1 cellular context compared by ENCODE assay signal in the genomic region with DNA sequence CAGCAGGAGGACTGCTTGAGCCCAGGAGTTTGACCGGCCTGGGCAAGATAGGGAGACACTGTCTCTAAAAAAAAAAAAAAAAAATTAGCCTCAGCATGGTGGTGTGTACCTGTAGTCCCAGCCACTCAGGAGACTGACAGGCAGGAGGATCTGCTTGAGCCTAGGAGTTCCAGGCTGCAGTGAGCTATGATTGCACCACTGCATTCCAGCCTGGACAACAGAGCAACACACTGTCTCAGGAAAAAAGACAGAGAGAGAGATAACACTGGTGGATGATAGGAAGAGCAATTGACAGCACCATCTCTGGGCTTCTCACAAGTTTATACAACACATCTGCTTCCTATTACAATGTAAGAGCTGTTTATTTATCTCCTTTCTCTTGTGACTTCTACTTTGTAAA.
TF ChIP-seq lines count a peak whose summit lies in the region.

No MANE protein-coding gene starts in this region.

TF ChIP-seq in HepG2, 621 proteins besides CTCF, POLR2A, EP300 and RAD21 (continues in another document):
- no peak for TF ChIP-seq STAG1 (CRISPR knock-in tag; IDR thresholded peaks at IDR 0.05)
- no peak for TF ChIP-seq POLR2AphosphoS2 (IDR thresholded peaks at IDR 0.05; ENCODE audit: low read depth, low read length)
- no peak for TF ChIP-seq MAZ (IDR thresholded peaks at IDR 0.05; ENCODE audit: borderline replicate concordance, low read depth, low read length)
- no peak for TF ChIP-seq MAZ (CRISPR knock-in tag; IDR thresholded peaks at IDR 0.05; ENCODE audit: low read depth)
- TF ChIP-seq SOX13 (IDR thresholded peaks at IDR 0.05) = no peak
- peak in 1 of 2 experiments; percentile 58; a peak in 2 of 4 replicates for TF ChIP-seq SOX13 (CRISPR knock-in tag; conservative IDR thresholded peaks at IDR 0.05 in 1 of 2, IDR thresholded peaks at IDR 0.05 in 1 of 2)
- TF ChIP-seq, protein P1, sequence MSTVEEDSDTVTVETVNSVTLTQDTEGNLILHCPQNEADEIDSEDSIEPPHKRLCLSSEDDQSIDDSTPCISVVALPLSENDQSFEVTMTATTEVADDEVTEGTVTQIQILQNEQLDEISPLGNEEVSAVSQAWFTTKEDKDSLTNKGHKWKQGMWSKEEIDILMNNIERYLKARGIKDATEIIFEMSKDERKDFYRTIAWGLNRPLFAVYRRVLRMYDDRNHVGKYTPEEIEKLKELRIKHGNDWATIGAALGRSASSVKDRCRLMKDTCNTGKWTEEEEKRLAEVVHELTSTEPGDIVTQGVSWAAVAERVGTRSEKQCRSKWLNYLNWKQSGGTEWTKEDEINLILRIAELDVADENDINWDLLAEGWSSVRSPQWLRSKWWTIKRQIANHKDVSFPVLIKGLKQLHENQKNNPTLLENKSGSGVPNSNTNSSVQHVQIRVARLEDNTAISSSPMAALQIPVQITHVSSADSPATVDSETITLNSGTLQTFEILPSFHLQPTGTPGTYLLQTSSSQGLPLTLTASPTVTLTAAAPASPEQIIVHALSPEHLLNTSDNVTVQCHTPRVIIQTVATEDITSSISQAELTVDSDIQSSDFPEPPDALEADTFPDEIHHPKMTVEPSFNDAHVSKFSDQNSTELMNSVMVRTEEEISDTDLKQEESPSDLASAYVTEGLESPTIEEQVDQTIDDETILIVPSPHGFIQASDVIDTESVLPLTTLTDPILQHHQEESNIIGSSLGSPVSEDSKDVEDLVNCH (CRISPR knock-in tag; IDR thresholded peaks at IDR 0.05) = no peak
- 0 out of 2 replicates have a peak, but pooled peaks have one; percentile 44 for TF ChIP-seq MIXL1 (CRISPR knock-in tag; IDR thresholded peaks at IDR 0.05)
- TF ChIP-seq, protein P2, sequence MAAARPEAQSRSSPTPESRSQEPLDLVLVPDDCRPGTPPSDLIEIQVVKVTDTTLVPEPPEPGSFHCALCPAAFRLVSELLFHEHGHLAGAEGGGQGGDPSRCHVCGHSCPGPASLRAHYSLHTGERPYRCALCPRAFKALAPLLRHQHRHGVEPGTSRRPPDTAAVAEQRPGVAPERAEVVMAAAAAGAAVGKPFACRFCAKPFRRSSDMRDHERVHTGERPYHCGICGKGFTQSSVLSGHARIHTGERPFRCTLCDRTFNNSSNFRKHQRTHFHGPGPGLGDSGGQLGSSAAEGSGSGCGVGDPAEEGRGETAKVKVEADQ (CRISPR knock-in tag; IDR thresholded peaks at IDR 0.05; ENCODE audit: borderline replicate concordance) = no peak
- TF ChIP-seq ZNF709 (CRISPR knock-in tag; IDR thresholded peaks at IDR 0.05) = no peak
- TF ChIP-seq, protein P3, sequence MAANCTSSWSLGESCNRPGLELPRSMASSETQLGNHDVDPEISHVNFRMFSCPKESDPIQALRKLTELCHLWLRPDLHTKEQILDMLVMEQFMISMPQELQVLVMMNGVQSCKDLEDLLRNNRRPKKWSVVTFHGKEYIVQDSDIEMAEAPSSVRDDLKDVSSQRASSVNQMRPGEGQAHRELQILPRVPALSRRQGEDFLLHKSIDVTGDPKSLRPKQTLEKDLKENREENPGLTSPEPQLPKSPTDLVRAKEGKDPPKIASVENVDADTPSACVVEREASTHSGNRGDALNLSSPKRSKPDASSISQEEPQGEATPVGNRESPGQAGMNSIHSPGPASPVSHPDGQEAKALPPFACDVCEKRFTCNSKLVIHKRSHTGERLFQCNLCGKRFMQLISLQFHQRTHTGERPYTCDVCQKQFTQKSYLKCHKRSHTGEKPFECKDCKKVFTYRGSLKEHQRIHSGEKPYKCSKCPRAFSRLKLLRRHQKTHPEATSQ (CRISPR knock-in tag; IDR thresholded peaks at IDR 0.05; ENCODE audit: borderline replicate concordance) = no peak
- no peak for TF ChIP-seq FOXA1 (IDR thresholded peaks at IDR 0.05)
- 0 out of 2 replicates have a peak, but pooled peaks have one; percentile 44 for TF ChIP-seq FOXA1 (CRISPR knock-in tag; IDR thresholded peaks at IDR 0.05)
- peak; percentile 98 for TF ChIP-seq TEAD3 (CRISPR knock-in tag; optimal IDR thresholded peaks at IDR 0.05; ENCODE audit: borderline replicate concordance)
- TF ChIP-seq FOSL2 (CRISPR knock-in tag; IDR thresholded peaks at IDR 0.05) = 0 out of 2 replicates have a peak, but pooled peaks have one; percentile 18
- TF ChIP-seq, protein P4, sequence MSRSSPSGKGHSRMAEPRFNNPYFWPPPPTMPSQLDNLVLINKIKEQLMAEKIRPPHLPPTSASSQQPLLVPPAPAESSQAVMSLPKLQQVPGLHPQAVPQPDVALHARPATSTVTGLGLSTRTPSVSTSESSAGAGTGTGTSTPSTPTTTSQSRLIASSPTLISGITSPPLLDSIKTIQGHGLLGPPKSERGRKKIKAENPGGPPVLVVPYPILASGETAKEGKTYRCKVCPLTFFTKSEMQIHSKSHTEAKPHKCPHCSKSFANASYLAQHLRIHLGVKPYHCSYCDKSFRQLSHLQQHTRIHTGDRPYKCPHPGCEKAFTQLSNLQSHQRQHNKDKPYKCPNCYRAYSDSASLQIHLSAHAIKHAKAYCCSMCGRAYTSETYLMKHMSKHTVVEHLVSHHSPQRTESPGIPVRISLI (CRISPR knock-in tag; IDR thresholded peaks at IDR 0.05; ENCODE audit: borderline replicate concordance) = peak; percentile 82
- TF ChIP-seq SNAI1 (CRISPR knock-in tag; IDR thresholded peaks at IDR 0.05; ENCODE audit: borderline replicate concordance) = no peak
- peak; percentile 60; the same call in 1 of the 2 replicates for TF ChIP-seq ZNF331 (CRISPR knock-in tag; IDR thresholded peaks at IDR 0.05)
- no peak for TF ChIP-seq TOE1 (CRISPR knock-in tag; IDR thresholded peaks at IDR 0.05)
- TF ChIP-seq, protein P5, sequence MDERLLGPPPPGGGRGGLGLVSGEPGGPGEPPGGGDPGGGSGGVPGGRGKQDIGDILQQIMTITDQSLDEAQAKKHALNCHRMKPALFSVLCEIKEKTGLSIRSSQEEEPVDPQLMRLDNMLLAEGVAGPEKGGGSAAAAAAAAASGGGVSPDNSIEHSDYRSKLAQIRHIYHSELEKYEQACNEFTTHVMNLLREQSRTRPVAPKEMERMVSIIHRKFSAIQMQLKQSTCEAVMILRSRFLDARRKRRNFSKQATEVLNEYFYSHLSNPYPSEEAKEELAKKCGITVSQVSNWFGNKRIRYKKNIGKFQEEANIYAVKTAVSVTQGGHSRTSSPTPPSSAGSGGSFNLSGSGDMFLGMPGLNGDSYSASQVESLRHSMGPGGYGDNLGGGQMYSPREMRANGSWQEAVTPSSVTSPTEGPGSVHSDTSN (CRISPR knock-in tag; IDR thresholded peaks at IDR 0.05) = peak; percentile 60; the same call in 1 of the 2 replicates
- TF ChIP-seq, protein P6, sequence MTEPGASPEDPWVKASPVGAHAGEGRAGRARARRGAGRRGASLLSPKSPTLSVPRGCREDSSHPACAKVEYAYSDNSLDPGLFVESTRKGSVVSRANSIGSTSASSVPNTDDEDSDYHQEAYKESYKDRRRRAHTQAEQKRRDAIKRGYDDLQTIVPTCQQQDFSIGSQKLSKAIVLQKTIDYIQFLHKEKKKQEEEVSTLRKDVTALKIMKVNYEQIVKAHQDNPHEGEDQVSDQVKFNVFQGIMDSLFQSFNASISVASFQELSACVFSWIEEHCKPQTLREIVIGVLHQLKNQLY (CRISPR knock-in tag; IDR thresholded peaks at IDR 0.05) = no peak
- TF ChIP-seq GATAD1 (CRISPR knock-in tag; IDR thresholded peaks at IDR 0.05) = peak; percentile 40; the same call in 1 of the 2 replicates
- peak; percentile 96 for TF ChIP-seq ZNF121 (CRISPR knock-in tag; IDR thresholded peaks at IDR 0.05)
- TF ChIP-seq, protein P7, sequence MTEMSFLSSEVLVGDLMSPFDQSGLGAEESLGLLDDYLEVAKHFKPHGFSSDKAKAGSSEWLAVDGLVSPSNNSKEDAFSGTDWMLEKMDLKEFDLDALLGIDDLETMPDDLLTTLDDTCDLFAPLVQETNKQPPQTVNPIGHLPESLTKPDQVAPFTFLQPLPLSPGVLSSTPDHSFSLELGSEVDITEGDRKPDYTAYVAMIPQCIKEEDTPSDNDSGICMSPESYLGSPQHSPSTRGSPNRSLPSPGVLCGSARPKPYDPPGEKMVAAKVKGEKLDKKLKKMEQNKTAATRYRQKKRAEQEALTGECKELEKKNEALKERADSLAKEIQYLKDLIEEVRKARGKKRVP (CRISPR knock-in tag; IDR thresholded peaks at IDR 0.05) = 0 out of 4 replicates have a peak, but pooled peaks of 1 of the 2 experiments have one; percentile 17
- TF ChIP-seq, protein P8, sequence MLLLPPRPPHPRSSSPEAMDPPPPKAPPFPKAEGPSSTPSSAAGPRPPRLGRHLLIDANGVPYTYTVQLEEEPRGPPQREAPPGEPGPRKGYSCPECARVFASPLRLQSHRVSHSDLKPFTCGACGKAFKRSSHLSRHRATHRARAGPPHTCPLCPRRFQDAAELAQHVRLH (CRISPR knock-in tag; IDR thresholded peaks at IDR 0.05; ENCODE audit: borderline replicate concordance, low read depth) = peak; percentile 39; the same call in 1 of the 2 replicates
- TF ChIP-seq, protein P9, sequence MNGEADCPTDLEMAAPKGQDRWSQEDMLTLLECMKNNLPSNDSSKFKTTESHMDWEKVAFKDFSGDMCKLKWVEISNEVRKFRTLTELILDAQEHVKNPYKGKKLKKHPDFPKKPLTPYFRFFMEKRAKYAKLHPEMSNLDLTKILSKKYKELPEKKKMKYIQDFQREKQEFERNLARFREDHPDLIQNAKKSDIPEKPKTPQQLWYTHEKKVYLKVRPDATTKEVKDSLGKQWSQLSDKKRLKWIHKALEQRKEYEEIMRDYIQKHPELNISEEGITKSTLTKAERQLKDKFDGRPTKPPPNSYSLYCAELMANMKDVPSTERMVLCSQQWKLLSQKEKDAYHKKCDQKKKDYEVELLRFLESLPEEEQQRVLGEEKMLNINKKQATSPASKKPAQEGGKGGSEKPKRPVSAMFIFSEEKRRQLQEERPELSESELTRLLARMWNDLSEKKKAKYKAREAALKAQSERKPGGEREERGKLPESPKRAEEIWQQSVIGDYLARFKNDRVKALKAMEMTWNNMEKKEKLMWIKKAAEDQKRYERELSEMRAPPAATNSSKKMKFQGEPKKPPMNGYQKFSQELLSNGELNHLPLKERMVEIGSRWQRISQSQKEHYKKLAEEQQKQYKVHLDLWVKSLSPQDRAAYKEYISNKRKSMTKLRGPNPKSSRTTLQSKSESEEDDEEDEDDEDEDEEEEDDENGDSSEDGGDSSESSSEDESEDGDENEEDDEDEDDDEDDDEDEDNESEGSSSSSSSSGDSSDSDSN (CRISPR knock-in tag; IDR thresholded peaks at IDR 0.05) = peak; percentile 35
- peak; percentile 92 for TF ChIP-seq CEBPG (CRISPR knock-in tag; IDR thresholded peaks at IDR 0.05)
- no peak for TF ChIP-seq PITX1 (CRISPR knock-in tag; IDR thresholded peaks at IDR 0.05)
- no peak for TF ChIP-seq ZNF782 (CRISPR knock-in tag; IDR thresholded peaks at IDR 0.05; ENCODE audit: borderline replicate concordance)
- TF ChIP-seq IRF2 (CRISPR knock-in tag; IDR thresholded peaks at IDR 0.05) = peak; percentile 72
- TF ChIP-seq, protein P10, sequence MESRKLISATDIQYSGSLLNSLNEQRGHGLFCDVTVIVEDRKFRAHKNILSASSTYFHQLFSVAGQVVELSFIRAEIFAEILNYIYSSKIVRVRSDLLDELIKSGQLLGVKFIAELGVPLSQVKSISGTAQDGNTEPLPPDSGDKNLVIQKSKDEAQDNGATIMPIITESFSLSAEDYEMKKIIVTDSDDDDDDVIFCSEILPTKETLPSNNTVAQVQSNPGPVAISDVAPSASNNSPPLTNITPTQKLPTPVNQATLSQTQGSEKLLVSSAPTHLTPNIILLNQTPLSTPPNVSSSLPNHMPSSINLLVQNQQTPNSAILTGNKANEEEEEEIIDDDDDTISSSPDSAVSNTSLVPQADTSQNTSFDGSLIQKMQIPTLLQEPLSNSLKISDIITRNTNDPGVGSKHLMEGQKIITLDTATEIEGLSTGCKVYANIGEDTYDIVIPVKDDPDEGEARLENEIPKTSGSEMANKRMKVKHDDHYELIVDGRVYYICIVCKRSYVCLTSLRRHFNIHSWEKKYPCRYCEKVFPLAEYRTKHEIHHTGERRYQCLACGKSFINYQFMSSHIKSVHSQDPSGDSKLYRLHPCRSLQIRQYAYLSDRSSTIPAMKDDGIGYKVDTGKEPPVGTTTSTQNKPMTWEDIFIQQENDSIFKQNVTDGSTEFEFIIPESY (CRISPR knock-in tag; IDR thresholded peaks at IDR 0.05) = 0 out of 2 replicates have a peak, but pooled peaks have one; percentile 17
- TF ChIP-seq, protein P11, sequence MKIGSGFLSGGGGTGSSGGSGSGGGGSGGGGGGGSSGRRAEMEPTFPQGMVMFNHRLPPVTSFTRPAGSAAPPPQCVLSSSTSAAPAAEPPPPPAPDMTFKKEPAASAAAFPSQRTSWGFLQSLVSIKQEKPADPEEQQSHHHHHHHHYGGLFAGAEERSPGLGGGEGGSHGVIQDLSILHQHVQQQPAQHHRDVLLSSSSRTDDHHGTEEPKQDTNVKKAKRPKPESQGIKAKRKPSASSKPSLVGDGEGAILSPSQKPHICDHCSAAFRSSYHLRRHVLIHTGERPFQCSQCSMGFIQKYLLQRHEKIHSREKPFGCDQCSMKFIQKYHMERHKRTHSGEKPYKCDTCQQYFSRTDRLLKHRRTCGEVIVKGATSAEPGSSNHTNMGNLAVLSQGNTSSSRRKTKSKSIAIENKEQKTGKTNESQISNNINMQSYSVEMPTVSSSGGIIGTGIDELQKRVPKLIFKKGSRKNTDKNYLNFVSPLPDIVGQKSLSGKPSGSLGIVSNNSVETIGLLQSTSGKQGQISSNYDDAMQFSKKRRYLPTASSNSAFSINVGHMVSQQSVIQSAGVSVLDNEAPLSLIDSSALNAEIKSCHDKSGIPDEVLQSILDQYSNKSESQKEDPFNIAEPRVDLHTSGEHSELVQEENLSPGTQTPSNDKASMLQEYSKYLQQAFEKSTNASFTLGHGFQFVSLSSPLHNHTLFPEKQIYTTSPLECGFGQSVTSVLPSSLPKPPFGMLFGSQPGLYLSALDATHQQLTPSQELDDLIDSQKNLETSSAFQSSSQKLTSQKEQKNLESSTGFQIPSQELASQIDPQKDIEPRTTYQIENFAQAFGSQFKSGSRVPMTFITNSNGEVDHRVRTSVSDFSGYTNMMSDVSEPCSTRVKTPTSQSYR (CRISPR knock-in tag; IDR thresholded peaks at IDR 0.05; ENCODE audit: borderline replicate concordance) = 0 out of 2 replicates have a peak, but pooled peaks have one; percentile 21
- TF ChIP-seq, protein P12, sequence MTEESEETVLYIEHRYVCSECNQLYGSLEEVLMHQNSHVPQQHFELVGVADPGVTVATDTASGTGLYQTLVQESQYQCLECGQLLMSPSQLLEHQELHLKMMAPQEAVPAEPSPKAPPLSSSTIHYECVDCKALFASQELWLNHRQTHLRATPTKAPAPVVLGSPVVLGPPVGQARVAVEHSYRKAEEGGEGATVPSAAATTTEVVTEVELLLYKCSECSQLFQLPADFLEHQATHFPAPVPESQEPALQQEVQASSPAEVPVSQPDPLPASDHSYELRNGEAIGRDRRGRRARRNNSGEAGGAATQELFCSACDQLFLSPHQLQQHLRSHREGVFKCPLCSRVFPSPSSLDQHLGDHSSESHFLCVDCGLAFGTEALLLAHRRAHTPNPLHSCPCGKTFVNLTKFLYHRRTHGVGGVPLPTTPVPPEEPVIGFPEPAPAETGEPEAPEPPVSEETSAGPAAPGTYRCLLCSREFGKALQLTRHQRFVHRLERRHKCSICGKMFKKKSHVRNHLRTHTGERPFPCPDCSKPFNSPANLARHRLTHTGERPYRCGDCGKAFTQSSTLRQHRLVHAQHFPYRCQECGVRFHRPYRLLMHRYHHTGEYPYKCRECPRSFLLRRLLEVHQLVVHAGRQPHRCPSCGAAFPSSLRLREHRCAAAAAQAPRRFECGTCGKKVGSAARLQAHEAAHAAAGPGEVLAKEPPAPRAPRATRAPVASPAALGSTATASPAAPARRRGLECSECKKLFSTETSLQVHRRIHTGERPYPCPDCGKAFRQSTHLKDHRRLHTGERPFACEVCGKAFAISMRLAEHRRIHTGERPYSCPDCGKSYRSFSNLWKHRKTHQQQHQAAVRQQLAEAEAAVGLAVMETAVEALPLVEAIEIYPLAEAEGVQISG (CRISPR knock-in tag; IDR thresholded peaks at IDR 0.05) = peak; percentile 25; the same call in 1 of the 2 replicates
- TF ChIP-seq PPARG (CRISPR knock-in tag; conservative IDR thresholded peaks at IDR 0.05) = no peak
